ENCODE assay signal across 20 cellular contexts in the genomic region with DNA sequence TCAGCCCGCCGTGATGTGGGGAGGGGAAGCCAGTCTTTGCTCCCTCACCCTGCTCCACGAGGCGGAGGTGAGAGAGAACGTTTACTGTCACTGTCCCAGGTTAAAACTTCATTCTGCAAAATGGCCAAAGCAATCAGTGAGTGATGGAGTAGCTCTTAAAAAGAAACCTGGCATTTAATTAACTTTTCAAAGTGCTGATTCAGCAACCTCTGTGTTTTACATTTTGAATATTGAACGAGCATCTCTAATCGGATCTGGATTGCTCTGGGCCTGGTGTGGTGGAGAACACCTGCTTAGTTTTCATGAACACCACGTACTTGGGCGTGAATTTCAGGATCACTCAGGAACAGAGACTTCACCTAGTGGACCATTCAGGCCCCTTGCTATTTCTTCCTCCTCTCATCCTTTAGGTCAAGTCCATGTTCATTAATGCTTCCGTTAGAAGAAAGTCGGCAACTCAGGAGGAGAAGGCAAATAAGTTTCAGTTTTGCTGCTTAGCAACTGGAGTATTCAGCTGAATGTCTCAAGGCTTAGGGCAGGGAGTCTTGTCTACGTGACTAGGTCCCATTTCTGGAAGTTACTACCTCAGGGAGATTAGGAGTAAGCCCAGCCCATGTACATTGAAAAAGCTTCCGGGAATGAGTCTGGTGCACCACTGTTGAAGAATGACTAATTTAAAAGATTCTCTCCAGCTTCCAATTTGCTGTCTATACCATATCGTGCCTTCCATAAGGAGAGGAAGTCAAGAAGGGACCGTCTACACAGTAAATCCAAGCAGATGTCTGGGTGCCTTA.
"Had no signal": no experiment of that assay in that cellular context is flagged by ENCODE, and none has a peak within 500 bp of the region (broad histone marks: within the 10 kb centered on the region; RNA-seq: fewer than 3 reads in every experiment).

No MANE protein-coding gene starts in this region.

- H3K36me3 ChIP-seq: suprapubic skin, vagina had no signal

- ATAC-seq: foreskin keratinocyte; mucosa of descending colon; naive thymus-derived CD8-positive, alpha-beta T cell had no signal

- H3K27me3 ChIP-seq: esophagus squamous epithelium, foreskin keratinocyte, sigmoid colon, suprapubic skin, thyroid gland, upper lobe of left lung, vagina had no signal

- H3K4me3 ChIP-seq: esophagus squamous epithelium, mucosa of descending colon, sigmoid colon, skin epidermis, suprapubic skin, thyroid gland, upper lobe of left lung, vagina had no signal

- H3K9me3 ChIP-seq: esophagus squamous epithelium, mucosa of descending colon, sigmoid colon, suprapubic skin, thyroid gland, upper lobe of left lung, vagina had no signal

- H3K4me1 ChIP-seq: esophagus squamous epithelium, foreskin keratinocyte, sigmoid colon, suprapubic skin, thyroid gland, upper lobe of left lung, vagina had no signal

- H3K27ac ChIP-seq: epithelial cell of prostate, esophagus squamous epithelium, foreskin keratinocyte, sigmoid colon, skin epidermis, suprapubic skin, thyroid gland, upper lobe of left lung, vagina had no signal

- FAIRE-seq: endometrium had no signal

- DNase-seq: effector memory CD4-positive, alpha-beta T cell; esophagus squamous epithelium; foreskin keratinocyte; head of caudate nucleus; hippocampal formation; kidney glomerular epithelial cell; mammary epithelial cell; mucosa of descending colon; naive thymus-derived CD8-positive, alpha-beta T cell; posterior cingulate gyrus; sigmoid colon; stimulated activated CD4-positive, alpha-beta T cell treated with anti-CD3 and anti-CD28 coated beads, Interleukin-12 subunit alpha, Interleukin-12 subunit beta, amount 100 ng/mL, for 4 hours; stimulated activated naive CD4-positive, alpha-beta T cell treated with Interleukin-2 at 50 U/mL for 16 hours; thyroid gland; upper lobe of left lung had no signal
